In genomic region chr3:23748398-23749110, GRCh38 we compare ENCODE assay signal across 10 cellular contexts. TPM values are rescaled to one million over a fixed set of nuclear protein-coding genes. Genes with fewer than 3 reads are reported as not detected.
DNase-seq lines count a peak whose midpoint lies in the region; ATAC-seq, FAIRE-seq and TF ChIP-seq lines count a peak whose summit lies in the region.
"Had no signal": no experiment of that assay in that cellular context is flagged by ENCODE, and none has a peak within 500 bp of the region (broad histone marks: within the 10 kb centered on the region; RNA-seq: fewer than 3 reads in every experiment).

No MANE protein-coding gene starts in this region.

- H3K27ac ChIP-seq in thyroid gland: no peak overlapping the region
- H3K27ac ChIP-seq: pancreas had no signal

- no peaks in the 10 kb centered on the region for H3K36me3 ChIP-seq in thyroid gland
- H3K36me3 ChIP-seq: heart left ventricle, pancreas had no signal

- H3K4me1 ChIP-seq in thyroid gland: peaks cover 0 to 18% of the 10 kb centered on the region in 2 donors

- TF ChIP-seq POLR2A in NB4 (IDR thresholded peaks at IDR 0.05; ENCODE audit: extremely low read depth, insufficient read length): no peak
- TF ChIP-seq POLR2A in thyroid gland (IDR thresholded peaks at IDR 0.05): no peak

- ATAC-seq in HG02642 (IDR thresholded peaks at IDR 0.05; ENCODE audit: poor library complexity, unreplicated experiment): no peak

- intact Hi-C loops in thyroid gland (cut with DNase I): no loop called here

- TF ChIP-seq CTCF in NB4 (IDR thresholded peaks at IDR 0.05; ENCODE audit: low read depth, low read length) (no peak), GM13976 (IDR thresholded peaks at IDR 0.05; ENCODE audit: borderline replicate concordance, control extremely low read depth, extremely low read depth, insufficient read depth, missing control alignments) (no peak), thyroid gland (IDR thresholded peaks at IDR 0.05) (no peak)

- no peak overlapping the region for H3K4me3 ChIP-seq in NB4 (ENCODE audit: low read depth, low read length)
- no peak overlapping the region for H3K4me3 ChIP-seq in thyroid gland (replicated peaks in 1 of 3)
- H3K4me3 ChIP-seq: heart left ventricle, pancreas had no signal

- H3K27me3 ChIP-seq in thyroid gland: no peaks in the 10 kb centered on the region
- H3K27me3 ChIP-seq: heart left ventricle, pancreas had no signal

- no peaks in the 10 kb centered on the region for H3K9me3 ChIP-seq in thyroid gland
- H3K9me3 ChIP-seq: heart left ventricle, pancreas had no signal

- WGBS in thyroid gland, 2 donors: 70 to 81% methylated on average over 4 of the region's 4 CpGs

- DNase-seq in GM18507 (ENCODE audit: extremely low spot score, insufficient read length, low read depth): no peak
- peak; percentile 86 for DNase-seq in NB4 (ENCODE audit: low read depth)
- DNase-seq in dermis blood vessel endothelial cell: peak; percentile 18
- DNase-seq in putamen (ENCODE audit: low spot score): peak; percentile 28
- DNase-seq in GM13976 (ENCODE audit: low spot score): no peak
- no peak for DNase-seq in thyroid gland
- DNase-seq: central memory CD4-positive, alpha-beta T cell; heart left ventricle; pancreas had no signal

- peak; percentile 38 for FAIRE-seq in GM18507 (lab: Jason Lieb, UNC)
- FAIRE-seq: pancreas had no signal

- in situ Hi-C loops in GM13976 (cut with MboI; ENCODE audit: low sequenced_read_pairs, unreplicated experiment): no loop called here

RNA-seq across cellular contexts. Expression of gene UBE2E1, which starts 57.2 kb away (rescaled TPM):
- total RNA-seq in dermis blood vessel endothelial cell (137 and 152 TPM in 2 replicates), thyroid gland (10 to 100 TPM; 61.6 to 88.4 (median 79.6) TPM)

Comparison
In these comparisons a context has a peak if more than half of its experiments do, and no peak if none do; other contexts are left out.
1. DNase-seq: peak in NB4 (single experiment), dermis blood vessel endothelial cell (single experiment) and putamen (single experiment); none in GM18507 (single experiment), GM13976 (single experiment) and thyroid gland (0 of 2).